13 cellular contexts compared by ENCODE assay signal in the genomic region with DNA sequence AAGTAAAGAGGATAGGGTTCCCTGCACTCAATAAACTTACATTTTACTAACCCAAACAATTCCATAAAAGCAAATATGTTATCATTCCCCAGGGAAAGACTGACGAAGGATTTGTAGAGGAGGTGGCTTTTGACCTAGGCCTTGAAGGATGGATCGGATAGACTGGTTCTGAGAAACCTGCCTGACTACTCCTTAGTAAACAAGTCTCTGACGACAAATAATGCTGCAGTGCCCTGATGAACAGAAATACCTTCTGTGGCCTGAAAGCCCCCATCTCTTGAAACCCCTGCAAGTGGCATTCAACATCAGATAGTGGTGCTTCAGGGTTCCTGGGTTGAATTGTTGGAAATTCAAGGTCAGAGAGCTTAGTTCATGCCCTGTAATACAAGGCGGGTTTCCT. TPM values are rescaled to one million over a fixed set of nuclear protein-coding genes. Genes with fewer than 3 reads are reported as not detected.
A peak's percentile ranks its signal among the peaks of the same experiment; 100 is the strongest.
DNase-seq lines count a peak whose midpoint lies in the region; ATAC-seq and TF ChIP-seq lines count a peak whose summit lies in the region.
"Had no signal": no experiment of that assay in that cellular context is flagged by ENCODE, and none has a peak within 500 bp of the region (broad histone marks: within the 10 kb centered on the region; RNA-seq: fewer than 3 reads in every experiment).

No MANE protein-coding gene starts in this region.

- H3K27ac ChIP-seq in HEK293 (ENCODE audit: extremely low read depth, low read depth, low read length): no peak overlapping the region
- no peak overlapping the region for H3K27ac ChIP-seq in PC-3 (ENCODE audit: low read length)
- peak overlapping the region; percentile 97 for H3K27ac ChIP-seq in smooth muscle cell (ENCODE audit: low read depth)
- H3K27ac ChIP-seq: BLaER1 treated with 17β-estradiol and CSF1 and Interleukin-3, amounts not matched to agents 10 nM and 100 nM had no signal

- H3K4me3 Mint-ChIP-seq in activated CD8-positive, alpha-beta T cell treated with anti-CD3 and anti-CD28 coated beads for 36 hours: no peak overlapping the region
- H3K4me3 Mint-ChIP-seq: CD4-positive, CD25-positive, alpha-beta regulatory T cell had no signal

- H3K36me3 ChIP-seq in HEK293 (ENCODE audit: control insufficient read depth in 2 of 2, insufficient read depth in 1 of 2, low read length in 2 of 2) (no peaks in the 10 kb centered on the region), PC-3 (ENCODE audit: low read depth, low read length) (no peaks in the 10 kb centered on the region), smooth muscle cell (ENCODE audit: low read depth) (no peaks in the 10 kb centered on the region)

- BruUV-seq in PC-3 (replicated peaks; lab: Mats Ljungman, UMichigan): no TSS peak

- peaks cover 26% of the 10 kb centered on the region for H3K4me1 ChIP-seq in HEK293 (ENCODE audit: control insufficient read depth, insufficient read depth, low read length)
- H3K4me1 ChIP-seq in PC-3 (ENCODE audit: insufficient read depth, low read length): peaks cover 30% of the 10 kb centered on the region
- H3K4me1 ChIP-seq in smooth muscle cell (ENCODE audit: low read depth): peaks cover 21% of the 10 kb centered on the region

- H3K27me3 Mint-ChIP-seq in activated CD8-positive, alpha-beta T cell treated with anti-CD3 and anti-CD28 coated beads for 36 hours: no peaks in the 10 kb centered on the region

- no peak overlapping the region for H3K27ac Mint-ChIP-seq in activated CD8-positive, alpha-beta T cell treated with anti-CD3 and anti-CD28 coated beads for 36 hours
- H3K27ac Mint-ChIP-seq: CD4-positive, CD25-positive, alpha-beta regulatory T cell had no signal

- H2AFZ ChIP-seq in PC-3 (ENCODE audit: low read length): no peak overlapping the region
- H2AFZ ChIP-seq in smooth muscle cell (ENCODE audit: low read depth): no peak overlapping the region

- DNase-seq in PC-3 (peak; percentile 49), fibroblast of peridontal ligament (ENCODE audit: extremely low read depth) (peak; percentile 25), smooth muscle cell (lab: John Stamatoyannopoulos, UW; ENCODE audit: unreplicated experiment) (no peak), NCI-H226 (no peak)
- no peak for DNase-seq in activated CD8-positive, alpha-beta T cell treated with anti-CD3 and anti-CD28 coated beads for 36 hours
- DNase-seq in stimulated activated CD4-positive, alpha-beta T cell treated with anti-CD3 and anti-CD28 coated beads, Interleukin-4, amount 100 ng/mL, for 1 hour: no peak
- DNase-seq: ACHN; CD4-positive, CD25-positive, alpha-beta regulatory T cell; DMS53; GF-D8; HCEC 1CT had no signal

- 73% methylated on average over 4 of the region's 4 CpGs for WGBS in smooth muscle cell (ENCODE audit: low lambda C conversion rate)

- no peaks in the 10 kb centered on the region for H3K9me2 ChIP-seq in PC-3 (replicated peaks; ENCODE audit: low read length)

- H4K20me1 ChIP-seq in PC-3 (ENCODE audit: low read length) (no peaks in the 10 kb centered on the region), smooth muscle cell (ENCODE audit: low read depth) (peaks cover 4% of the 10 kb centered on the region)

- H3K27me3 ChIP-seq in PC-3 (ENCODE audit: low read length) (no peaks in the 10 kb centered on the region), smooth muscle cell (ENCODE audit: low read depth) (no peaks in the 10 kb centered on the region)
- H3K27me3 ChIP-seq: BLaER1 treated with 17β-estradiol and CSF1 and Interleukin-3, amounts not matched to agents 10 nM and 100 nM had no signal

- H3K79me2 ChIP-seq in PC-3 (ENCODE audit: low read length) (peaks cover 13% of the 10 kb centered on the region; the same call in 1 of the 2 replicates), smooth muscle cell (ENCODE audit: low read depth) (peaks cover 73% of the 10 kb centered on the region)

- peak overlapping the region; percentile 29 for H3K4me2 ChIP-seq in PC-3 (ENCODE audit: low read length)
- peak overlapping the region; percentile 27 for H3K4me2 ChIP-seq in smooth muscle cell

- ATAC-seq in PC-3: no peak
- no peak for ATAC-seq in activated CD8-positive, alpha-beta T cell treated with anti-CD3 and anti-CD28 coated beads for 36 hours

- H3K4me3 ChIP-seq in HEK293 (ENCODE audit: low read depth, low read length) (no peak overlapping the region), PC-3 (ENCODE audit: low read length) (no peak overlapping the region), smooth muscle cell (no peak overlapping the region)
- H3K4me3 ChIP-seq: BLaER1 treated with 17β-estradiol and CSF1 and Interleukin-3, amounts not matched to agents 10 nM and 100 nM had no signal

- POLR2A ChIA-PET in HEK293 (lab: Yijun Ruan, JAX): interaction anchor here (0.6 kb wide), 1 partner anchor 73 kb away, joined by 3 read pairs; no protein-coding TSS in a partner anchor
- POLR2A ChIA-PET in PC-3 (lab: Charles Lee; ENCODE audit: unreplicated experiment): no interaction called here
- POLR2A ChIA-PET in activated CD8-positive, alpha-beta T cell treated with anti-CD3 and anti-CD28 coated beads for 36 hours (lab: Charles Lee): no interaction called here

- H3F3A ChIP-seq in PC-3 (ENCODE audit: low read length, unreplicated experiment) (no peaks in the 10 kb centered on the region), smooth muscle cell (ENCODE audit: low read depth) (peaks cover 7% of the 10 kb centered on the region)

- TF ChIP-seq CTCF in HEK293 (tag by site-specific recombination; IDR thresholded peaks at IDR 0.05) (no peak), PC-3 (conservative IDR thresholded peaks at IDR 0.05; ENCODE audit: low read depth, low read length) (no peak), smooth muscle cell (IDR thresholded peaks at IDR 0.05; ENCODE audit: borderline replicate concordance, insufficient read depth, poor library complexity, severe bottlenecking) (no peak)
- TF ChIP-seq CTCF in activated CD8-positive, alpha-beta T cell treated with anti-CD3 and anti-CD28 coated beads for 36 hours (IDR thresholded peaks at IDR 0.05): no peak

- H3K36me3 Mint-ChIP-seq in activated CD8-positive, alpha-beta T cell treated with anti-CD3 and anti-CD28 coated beads for 36 hours (ENCODE audit: low read depth): no peaks in the 10 kb centered on the region

- H3K9ac ChIP-seq in PC-3 (ENCODE audit: low read length) (no peak overlapping the region), smooth muscle cell (ENCODE audit: low read depth) (no peak overlapping the region)
- H3K9ac ChIP-seq: BLaER1 treated with 17β-estradiol and CSF1 and Interleukin-3, amounts not matched to agents 10 nM and 100 nM had no signal

- no peaks in the 10 kb centered on the region for H3K9me3 Mint-ChIP-seq in activated CD8-positive, alpha-beta T cell treated with anti-CD3 and anti-CD28 coated beads for 36 hours

- H3K9me3 ChIP-seq in HEK293 (ENCODE audit: control insufficient read depth, insufficient read depth, low read depth, low read length) (no peaks in the 10 kb centered on the region), PC-3 (ENCODE audit: low read length) (no peaks in the 10 kb centered on the region), smooth muscle cell (replicated peaks; ENCODE audit: low read depth) (no peaks in the 10 kb centered on the region)

- H3K4me1 Mint-ChIP-seq in activated CD8-positive, alpha-beta T cell treated with anti-CD3 and anti-CD28 coated beads for 36 hours (ENCODE audit: low read depth): peaks cover 9% of the 10 kb centered on the region

- intact Hi-C loops in PC-3 (cut with micrococcal nuclease): no loop called here
- intact Hi-C loops in activated CD8-positive, alpha-beta T cell treated with anti-CD3 and anti-CD28 coated beads for 36 hours (cut with micrococcal nuclease): no loop called here

- CTCF ChIA-PET in HEK293 (lab: Yijun Ruan, JAX): no interaction called here
- CTCF ChIA-PET in PC-3 (lab: Charles Lee): no interaction called here
- CTCF ChIA-PET in activated CD8-positive, alpha-beta T cell treated with anti-CD3 and anti-CD28 coated beads for 36 hours (lab: Charles Lee): interaction anchor here (1.8 kb wide), 1 partner anchor 108 kb away, joined by 4 read pairs; no protein-coding TSS in a partner anchor

TF ChIP-seq in HEK293, 187 proteins besides CTCF, POLR2A, EP300 and RAD21:
- TF ChIP-seq, protein P1, sequence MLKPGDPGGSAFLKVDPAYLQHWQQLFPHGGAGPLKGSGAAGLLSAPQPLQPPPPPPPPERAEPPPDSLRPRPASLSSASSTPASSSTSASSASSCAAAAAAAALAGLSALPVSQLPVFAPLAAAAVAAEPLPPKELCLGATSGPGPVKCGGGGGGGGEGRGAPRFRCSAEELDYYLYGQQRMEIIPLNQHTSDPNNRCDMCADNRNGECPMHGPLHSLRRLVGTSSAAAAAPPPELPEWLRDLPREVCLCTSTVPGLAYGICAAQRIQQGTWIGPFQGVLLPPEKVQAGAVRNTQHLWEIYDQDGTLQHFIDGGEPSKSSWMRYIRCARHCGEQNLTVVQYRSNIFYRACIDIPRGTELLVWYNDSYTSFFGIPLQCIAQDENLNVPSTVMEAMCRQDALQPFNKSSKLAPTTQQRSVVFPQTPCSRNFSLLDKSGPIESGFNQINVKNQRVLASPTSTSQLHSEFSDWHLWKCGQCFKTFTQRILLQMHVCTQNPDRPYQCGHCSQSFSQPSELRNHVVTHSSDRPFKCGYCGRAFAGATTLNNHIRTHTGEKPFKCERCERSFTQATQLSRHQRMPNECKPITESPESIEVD (tag by site-specific recombination; IDR thresholded peaks at IDR 0.05): peak; percentile 75
- TF ChIP-seq ZNF133 (tag by site-specific recombination; IDR thresholded peaks at IDR 0.05) (no peak), ZBTB8A (tag by site-specific recombination; IDR thresholded peaks at IDR 0.05) (no peak)

RNA-seq across cellular contexts. Expression of a gene that starts 19.2 kb away (rescaled TPM):
- total RNA-seq in PC-3 (2014; rRNA removed) (4.4 and 7.0 TPM in 2 replicates), smooth muscle cell (16.2 and 20.6 TPM in 2 replicates)
- 25.4 and 29.1 TPM in 2 replicates for polyA plus RNA-seq in smooth muscle cell
- total RNA-seq in activated CD8-positive, alpha-beta T cell treated with anti-CD3 and anti-CD28 coated beads for 36 hours: 10 to 100 TPM; 11.5 to 11.9 TPM

RNA-seq across cellular contexts. Expression of a gene that starts 59.6 kb away (rescaled TPM):
- total RNA-seq in PC-3 (2014; rRNA removed) (19.8 and 20.8 TPM in 2 replicates), smooth muscle cell (22.5 and 23.1 TPM in 2 replicates)
- polyA plus RNA-seq in smooth muscle cell: 9.4 and 11.1 TPM in 2 replicates
- 10 to 100 TPM; 14.8 to 21.7 TPM for total RNA-seq in activated CD8-positive, alpha-beta T cell treated with anti-CD3 and anti-CD28 coated beads for 36 hours

Comparison
In these comparisons a context has a peak if more than half of its experiments do, and no peak if none do; other contexts are left out.
1. DNase-seq: peak in PC-3 (single experiment) and fibroblast of peridontal ligament (single experiment); none in smooth muscle cell (single experiment), activated CD8-positive, alpha-beta T cell treated with anti-CD3 and anti-CD28 coated beads for 36 hours (single experiment), stimulated activated CD4-positive, alpha-beta T cell treated with anti-CD3 and anti-CD28 coated beads, Interleukin-4, amount 100 ng/mL, for 1 hour (single experiment) and NCI-H226 (single experiment).